15 cellular contexts compared by ENCODE assay signal in genomic region chrX:54479471-54480122, GRCh38. TPM values are rescaled to one million over a fixed set of nuclear protein-coding genes. Genes with fewer than 3 reads are reported as not detected.
DNase-seq lines count a peak whose midpoint lies in the region; ATAC-seq and TF ChIP-seq lines count a peak whose summit lies in the region.
"Had no signal": no experiment of that assay in that cellular context is flagged by ENCODE, and none has a peak within 500 bp of the region (broad histone marks: within the 10 kb centered on the region; RNA-seq: fewer than 3 reads in every experiment).

No MANE protein-coding gene starts in this region.

- no peaks in the 10 kb centered on the region for H3K9me3 ChIP-seq in thyroid gland
- H3K9me3 ChIP-seq: A549, SJCRH30 had no signal

- ATAC-seq in HG02840 (IDR thresholded peaks at IDR 0.05; ENCODE audit: low FRiP score, unreplicated experiment), result no peak
- ATAC-seq: A549 had no signal

- intact Hi-C loops in thyroid gland (cut with DNase I), result no loop called here

- H3K4me1 ChIP-seq in thyroid gland, result peaks cover 4 to 5% of the 10 kb centered on the region in 2 donors
- H3K4me1 ChIP-seq: SJCRH30 had no signal

- WGBS in thyroid gland, 2 donors, result 29 to 39% methylated on average over 6 to 8 of the region's 8 CpGs

- H3K4me3 ChIP-seq in thyroid gland (replicated peaks in 1 of 3), result no peak overlapping the region
- H3K4me3 ChIP-seq: A549, dorsolateral prefrontal cortex, lung, SJCRH30 had no signal

- H3K27ac ChIP-seq in thyroid gland, result peak overlapping the region in 1 of 3 donors; percentile 24
- H3K27ac ChIP-seq: A549, dorsolateral prefrontal cortex, SJCRH30 had no signal

- DNase-seq in NCI-H2227 (lab: John Stamatoyannopoulos, UW; ENCODE audit: unreplicated experiment) (peak; percentile 22), NCI-H2227 treated with DMSO at 0.1 percent for 48 hours (lab: John Stamatoyannopoulos, UW) (no peak), NCI-H510A treated with DMSO at 0.1 percent for 48 hours (lab: John Stamatoyannopoulos, UW) (peak; percentile 31), glomerular visceral epithelial cell (ENCODE audit: extremely low spot score) (peak; percentile 2), thyroid gland (peak; percentile 27 to 38), OCI-M2 (lab: John Stamatoyannopoulos, UW; ENCODE audit: unreplicated experiment) (no peak), NCI-H226 (no peak)
- DNase-seq: activated CD4-positive, alpha-beta memory T cell treated with anti-CD3 and anti-CD28 coated beads for 36 hours; aorta; dorsolateral prefrontal cortex; NK-92 treated with Interleukin-12 subunit alpha and Interleukin-12 subunit beta, amount 100 ng/mL, for 24 hours had no signal

- H3K36me3 ChIP-seq in thyroid gland, result no peaks in the 10 kb centered on the region
- H3K36me3 ChIP-seq: SJCRH30 had no signal

- no peak for TF ChIP-seq POLR2A in thyroid gland (IDR thresholded peaks at IDR 0.05)

- no peaks in the 10 kb centered on the region for H3K27me3 ChIP-seq in thyroid gland
- H3K27me3 ChIP-seq: SJCRH30 had no signal

- TF ChIP-seq CTCF in thyroid gland (IDR thresholded peaks at IDR 0.05), result no peak

RNA-seq across cellular contexts. Expression of gene FGD1, which starts 16.4 kb away (rescaled TPM):
- 1 to 10 TPM; 3.0 to 7.1 (median 4.2) TPM for total RNA-seq in thyroid gland

RNA-seq across cellular contexts. Expression of gene TSR2, which starts 39.4 kb away (rescaled TPM):
- total RNA-seq in thyroid gland, result 10 to 100 TPM; 27.9 to 39.0 (median 34.3) TPM

RNA-seq across cellular contexts. Expression of gene GNL3L, which starts 50.4 kb away (rescaled TPM):
- 10 to 100 TPM; 38.0 to 57.1 (median 51.6) TPM for total RNA-seq in thyroid gland

Comparison
In these comparisons a context has a peak if more than half of its experiments do, and no peak if none do; other contexts are left out.
1. DNase-seq: peak in NCI-H2227 (single experiment), NCI-H510A treated with DMSO at 0.1 percent for 48 hours (single experiment), glomerular visceral epithelial cell (single experiment) and thyroid gland (2 of 2); none in NCI-H2227 treated with DMSO at 0.1 percent for 48 hours (single experiment), OCI-M2 (single experiment) and NCI-H226 (single experiment).